Comparison of ENCODE assay signal across 1 cellular context in genomic region chr22:50473088-50473487, GRCh38.
TF ChIP-seq lines count a peak whose summit lies in the region.

No MANE protein-coding gene starts in this region.

TF ChIP-seq in HEK293, 187 proteins besides CTCF, POLR2A, EP300 and RAD21 (continued from another document):
- TF ChIP-seq HIC1 (tag by site-specific recombination; IDR thresholded peaks at IDR 0.05): peak; percentile 49; the same call in 1 of the 2 replicates
- TF ChIP-seq SP7 (tag by site-specific recombination; IDR thresholded peaks at IDR 0.05): no peak
- TF ChIP-seq ZFP41 (tag by site-specific recombination; IDR thresholded peaks at IDR 0.05; ENCODE audit: borderline replicate concordance): no peak
- TF ChIP-seq WT1 (tag by site-specific recombination; IDR thresholded peaks at IDR 0.05): no peak
